7 cellular contexts compared by ENCODE assay signal in the genomic region with DNA sequence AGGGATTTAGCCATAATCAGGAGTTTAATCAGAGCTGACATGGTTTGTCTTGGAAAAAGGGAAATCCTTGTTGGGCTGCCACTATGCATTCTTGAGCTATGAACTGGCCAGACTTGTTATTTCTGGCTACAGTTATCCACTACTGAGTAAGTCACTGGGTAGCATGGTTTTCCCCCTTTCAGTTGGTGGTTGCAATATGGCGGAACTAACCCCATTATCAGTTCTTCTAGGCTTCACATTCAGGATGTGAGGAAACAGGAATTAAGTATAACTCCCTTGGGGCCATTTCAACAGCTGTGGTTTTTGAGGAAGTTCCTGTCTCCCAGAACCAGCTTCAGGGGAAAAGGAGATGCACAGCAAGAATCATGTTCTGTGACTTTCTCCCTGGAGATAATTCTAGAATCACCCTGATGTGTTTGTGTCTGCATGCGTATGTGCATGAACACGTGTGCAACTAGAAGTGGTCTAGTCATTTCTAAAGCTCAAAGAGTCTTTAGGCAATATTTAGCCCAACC.
DNase-seq lines count a peak whose midpoint lies in the region; FAIRE-seq and TF ChIP-seq lines count a peak whose summit lies in the region.

No MANE protein-coding gene starts in this region.

- in situ Hi-C loops in KBM-7 (cut with MboI; ENCODE audit: low pct_unique_long_range_greater_than_20kb, low sequenced_read_pairs) (no loop called here), mammary epithelial cell (cut with MboI; ENCODE audit: low sequenced_read_pairs in 2 of 2) (no loop called here), GM13977 (cut with MboI; ENCODE audit: low pct_unique_long_range_greater_than_20kb, low sequenced_read_pairs, unreplicated experiment) (no loop called here)

- CTCF ChIA-PET in mammary epithelial cell (lab: Charles Lee; ENCODE audit: low non-redundant PET), result no interaction called here

- WGBS in mammary epithelial cell (ENCODE audit: low coverage, missing lambda C conversion rate), result 50% methylated on average over 3 of the region's 3 CpGs

- no peak overlapping the region for H2AFZ ChIP-seq in mammary epithelial cell (ENCODE audit: low read depth, low read length)

- peaks cover 2% of the 10 kb centered on the region for H3K79me2 ChIP-seq in mammary epithelial cell (ENCODE audit: insufficient read depth, low read length)

- no peak for TF ChIP-seq CTCF in mammary epithelial cell (conservative IDR thresholded peaks at IDR 0.05 in 1 of 2, IDR thresholded peaks at IDR 0.05 in 1 of 2; ENCODE audit: extremely low read depth in 1 of 2, insufficient read depth in 1 of 2, low read depth in 1 of 2, low read length in 2 of 2)
- no peak for TF ChIP-seq CTCF in GM13977 (IDR thresholded peaks at IDR 0.05; ENCODE audit: extremely low read depth, insufficient read depth, missing control alignments)

- BruUV-seq in mammary epithelial cell (replicated peaks; lab: Mats Ljungman, UMichigan), result no TSS peak

- DNase-seq in GM19239 (ENCODE audit: insufficient read length, low spot score) (no peak), KBM-7 (peak; percentile 94), mammary epithelial cell (peak; percentile 95), 8988T (no peak), GM13977 (ENCODE audit: low spot score) (no peak)
- no peak for DNase-seq in activated CD4-positive, alpha-beta T cell treated with anti-CD3 and anti-CD28 coated beads, Interleukin-2, amount 50 U/mL, for 4 hours

- no peaks in the 10 kb centered on the region for H4K20me1 ChIP-seq in mammary epithelial cell (ENCODE audit: insufficient read depth, low read length)

- H3K9me3 ChIP-seq in mammary epithelial cell (replicated peaks; ENCODE audit: insufficient read depth, low read length), result no peaks in the 10 kb centered on the region

- dilution Hi-C loops in mammary epithelial cell (cut with HindIII; ENCODE audit: low sequenced_read_pairs), result no loop called here

- H3K4me3 ChIP-seq in mammary epithelial cell (replicated peaks in 1 of 3; ENCODE audit: insufficient read depth in 1 of 3, low read depth in 2 of 3, low read length in 3 of 3), result no peak overlapping the region
- H3K4me3 ChIP-seq in skin epidermis, result no peak overlapping the region

- peak overlapping the region; percentile 71 for H3K27ac ChIP-seq in mammary epithelial cell (ENCODE audit: insufficient read depth, low read depth, low read length)
- H3K27ac ChIP-seq in skin epidermis, result peak overlapping the region in 11 of 21 experiments; percentile 1 to 58 (median 43)

- peak overlapping the region; percentile 23 for H3K9ac ChIP-seq in mammary epithelial cell (ENCODE audit: insufficient read depth, low read length)

- no peaks in the 10 kb centered on the region for H3K36me3 ChIP-seq in mammary epithelial cell (ENCODE audit: insufficient read depth, low read length)

- H3K4me2 ChIP-seq in mammary epithelial cell (ENCODE audit: insufficient read depth, low read depth, low read length), result peak overlapping the region; percentile 25

- peaks cover 76% of the 10 kb centered on the region for H3K4me1 ChIP-seq in mammary epithelial cell (ENCODE audit: insufficient read depth, low read length)

- H3K27me3 ChIP-seq in mammary epithelial cell (ENCODE audit: insufficient read depth, low read length), result no peaks in the 10 kb centered on the region

- peak; percentile 84 for FAIRE-seq in GM19239 (lab: Jason Lieb, UNC)

- intact Hi-C loops in mammary epithelial cell (cut with micrococcal nuclease), result no loop called here

Comparison
In these comparisons a context has a peak if more than half of its experiments do, and no peak if none do; other contexts are left out.
1. DNase-seq: peak in KBM-7 (single experiment) and mammary epithelial cell (single experiment); none in GM19239 (single experiment), 8988T (single experiment), GM13977 (single experiment) and activated CD4-positive, alpha-beta T cell treated with anti-CD3 and anti-CD28 coated beads, Interleukin-2, amount 50 U/mL, for 4 hours (0 of 2).